ENCODE assay signal across 13 cellular contexts in genomic region chr3:146540236-146540635, GRCh38. TPM values are rescaled to one million over a fixed set of nuclear protein-coding genes. Genes with fewer than 3 reads are reported as not detected.
DNase-seq lines count a peak whose midpoint lies in the region; ATAC-seq, FAIRE-seq and TF ChIP-seq lines count a peak whose summit lies in the region.
"Had no signal": no experiment of that assay in that cellular context is flagged by ENCODE, and none has a peak within 500 bp of the region (broad histone marks: within the 10 kb centered on the region; RNA-seq: fewer than 3 reads in every experiment).

No MANE protein-coding gene starts in this region.

- no peaks in the 10 kb centered on the region for H3K27me3 ChIP-seq in astrocyte (ENCODE audit: insufficient read depth, low read length)
- no peaks in the 10 kb centered on the region for H3K27me3 ChIP-seq in spleen (replicated peaks in 1 of 7)

- no peak for DNase-seq in activated T-cell treated with anti-CD3 and anti-CD28 coated beads, Interleukin-2, amount 50 U/mL, for 24 hours
- DNase-seq in activated T-cell treated with anti-CD3 and anti-CD28 coated beads for 4 hours = no peak
- DNase-seq in astrocyte (ENCODE audit: low read depth) = no peak
- DNase-seq in spleen = no peak
- no peak for DNase-seq in OCI-M2 (lab: John Stamatoyannopoulos, UW; ENCODE audit: unreplicated experiment)
- no peak for DNase-seq in NCI-H1930 (lab: John Stamatoyannopoulos, UW)
- DNase-seq: activated CD4-positive, CD25-positive, alpha-beta regulatory T cell; activated naive CD4-positive, alpha-beta T cell; NCI-H1105; NCI-H524 had no signal

- H4K20me1 ChIP-seq in astrocyte (ENCODE audit: insufficient read depth, low read length) = peaks cover 3% of the 10 kb centered on the region

- peaks cover 69% of the 10 kb centered on the region for H3K36me3 Mint-ChIP-seq in activated T-cell treated with anti-CD3 and anti-CD28 coated beads, Interleukin-2, amount 50 U/mL, for 24 hours (ENCODE audit: low read depth)
- H3K36me3 Mint-ChIP-seq in astrocyte (ENCODE audit: low read depth, unreplicated experiment) = peaks cover 13% of the 10 kb centered on the region

- H3K36me3 ChIP-seq in astrocyte (ENCODE audit: insufficient read depth, low read length) (no peaks in the 10 kb centered on the region), spleen (peaks cover 0 to 19% (median 2%) of the 10 kb centered on the region in 6 donors)

- peaks cover 56% of the 10 kb centered on the region for H3K4me1 Mint-ChIP-seq in activated T-cell treated with anti-CD3 and anti-CD28 coated beads, Interleukin-2, amount 50 U/mL, for 24 hours (ENCODE audit: low read depth)
- H3K4me1 Mint-ChIP-seq in astrocyte (ENCODE audit: low read depth, unreplicated experiment) = peaks cover 23% of the 10 kb centered on the region

- H3K9me3 Mint-ChIP-seq in activated T-cell treated with anti-CD3 and anti-CD28 coated beads, Interleukin-2, amount 50 U/mL, for 24 hours = no peaks in the 10 kb centered on the region
- no peaks in the 10 kb centered on the region for H3K9me3 Mint-ChIP-seq in astrocyte (ENCODE audit: unreplicated experiment)

- H3K4me1 ChIP-seq in astrocyte (ENCODE audit: insufficient read depth, low read length) (peaks cover 10% of the 10 kb centered on the region), spleen (peaks cover 17 to 92% (median 68%) of the 10 kb centered on the region in 6 donors)

- peak; percentile 17 for ATAC-seq in HG02623 (IDR thresholded peaks at IDR 0.05; ENCODE audit: unreplicated experiment)
- ATAC-seq in HG03565 (IDR thresholded peaks at IDR 0.05; ENCODE audit: unreplicated experiment) = no peak

- no peak for FAIRE-seq in astrocyte (lab: Jason Lieb, UNC)
- FAIRE-seq: HTR-8/SVneo had no signal

- H3K27ac ChIP-seq in astrocyte (ENCODE audit: low read depth, low read length) (no peak overlapping the region), spleen (peak overlapping the region; percentile 28 to 98 (median 96))

- H3K4me3 ChIP-seq in astrocyte (ENCODE audit: insufficient read depth, low read depth, low read length) (no peak overlapping the region), spleen (peak overlapping the region in 3 of 8 donors; percentile 4 to 87 (median 73))

- intact Hi-C loops in spleen (cut with DNase I; ENCODE audit: low total_unique reads) = no loop called here

- no peak overlapping the region for H3K9ac ChIP-seq in astrocyte (ENCODE audit: low read length)

- no peak overlapping the region for H3K27ac Mint-ChIP-seq in activated T-cell treated with anti-CD3 and anti-CD28 coated beads, Interleukin-2, amount 50 U/mL, for 24 hours
- no peak overlapping the region for H3K27ac Mint-ChIP-seq in astrocyte (ENCODE audit: unreplicated experiment)

- TF ChIP-seq CTCF in astrocyte (IDR thresholded peaks at IDR 0.05; ENCODE audit: insufficient read depth, low read depth, low read length) = no peak
- no peak for TF ChIP-seq CTCF in spleen (IDR thresholded peaks at IDR 0.05 in 8 of 11, conservative IDR thresholded peaks at IDR 0.05 in 3 of 11)

- H3K9me3 ChIP-seq in astrocyte (ENCODE audit: insufficient read depth, low read depth, low read length) (no peaks in the 10 kb centered on the region), spleen (no peaks in the 10 kb centered on the region)

- peak overlapping the region; percentile 15 for H3K4me3 Mint-ChIP-seq in activated T-cell treated with anti-CD3 and anti-CD28 coated beads, Interleukin-2, amount 50 U/mL, for 24 hours
- peak overlapping the region; percentile 94 for H3K4me3 Mint-ChIP-seq in astrocyte (ENCODE audit: unreplicated experiment)

- no peak overlapping the region for H3K4me2 ChIP-seq in astrocyte (ENCODE audit: low read length)

- TF ChIP-seq POLR2A in spleen (IDR thresholded peaks at IDR 0.05) = no peak

- H3K79me2 ChIP-seq in astrocyte (ENCODE audit: insufficient read depth, low read length) = peaks cover 23% of the 10 kb centered on the region

- H3K27me3 Mint-ChIP-seq in activated T-cell treated with anti-CD3 and anti-CD28 coated beads, Interleukin-2, amount 50 U/mL, for 24 hours = no peaks in the 10 kb centered on the region
- no peaks in the 10 kb centered on the region for H3K27me3 Mint-ChIP-seq in astrocyte (ENCODE audit: low read depth, unreplicated experiment)

- no peak overlapping the region for H2AFZ ChIP-seq in astrocyte (ENCODE audit: low read depth, low read length)

- 0 to 2% (median 0%) methylated on average over 1 of the region's 1 CpG for WGBS in spleen, 5 donors

RNA-seq across cellular contexts. Expression of gene PLSCR1, which starts 4.2 kb away (rescaled TPM):
- total RNA-seq in astrocyte = 178 and 217 TPM in 2 replicates
- 100 to 1,000 TPM; 160 to 267 (median 203) TPM for total RNA-seq in spleen
- polyA plus RNA-seq in spleen = 10 to 100 TPM; 42.4 to 51.3 (median 43.8) TPM
